In genomic region chr2:108031471-108031941, GRCh38 we compare ENCODE assay signal across 28 cellular contexts. TPM values are rescaled to one million over a fixed set of nuclear protein-coding genes. Genes with fewer than 3 reads are reported as not detected.
"Had no signal": no experiment of that assay in that cellular context is flagged by ENCODE, and none has a peak within 500 bp of the region (broad histone marks: within the 10 kb centered on the region; RNA-seq: fewer than 3 reads in every experiment).

No MANE protein-coding gene starts in this region.

- H3K36me3 ChIP-seq: esophagus muscularis mucosa, gastrocnemius medialis, WERI-Rb-1 had no signal

- H3K9me3 ChIP-seq: gastrocnemius medialis had no signal

- DNase-seq: activated B cell treated with CpG ODN at 0.5 μM for 24 hours; activated CD4-positive, alpha-beta T cell treated with anti-CD3 and anti-CD28 coated beads for 48 hours; activated CD4-positive, alpha-beta T cell treated with anti-CD3 and anti-CD28 coated beads, Interleukin-2, amount 50 U/mL, for 1 hour; activated CD4-positive, alpha-beta T cell treated with anti-CD3 and anti-CD28 coated beads, Interleukin-2, amount 50 U/mL, for 48 hours; activated CD8-positive, alpha-beta memory T cell treated with anti-CD3 and anti-CD28 coated beads for 24 hours; activated CD8-positive, alpha-beta T cell treated with anti-CD3 and anti-CD28 coated beads for 36 hours; activated effector memory CD4-positive, alpha-beta T cell treated with Interleukin-2 at 50 U/mL for 16 hours; activated gamma-delta T cell treated with Interleukin-2 at 50 U/mL for 16 hours; activated naive CD4-positive, alpha-beta T cell treated with anti-CD3 and anti-CD28 coated beads, Interleukin-2, amount 50 U/mL, for 16 hours; activated naive CD4-positive, alpha-beta T cell treated with Interleukin-2 at 50 U/mL for 16 hours; activated T-cell treated with anti-CD3 and anti-CD28 coated beads, Interleukin-2, amount 50 U/mL, for 4 hours; amniotic stem cell; body of pancreas; cortex of kidney; dermis blood vessel endothelial cell; effector CD4-positive, alpha-beta T cell; effector memory CD8-positive, alpha-beta T cell; erythroblast; foreskin keratinocyte; gastrocnemius medialis; T-helper 1 cell; T-helper 17 cell; T1000; WERI-Rb-1 had no signal

- H3K4me3 ChIP-seq: body of pancreas, esophagus muscularis mucosa, gastrocnemius medialis had no signal

- H3K27me3 ChIP-seq: body of pancreas, esophagus muscularis mucosa, foreskin keratinocyte, gastrocnemius medialis had no signal

- H3K4me1 ChIP-seq: body of pancreas, esophagus muscularis mucosa, foreskin keratinocyte, gastrocnemius medialis had no signal

- H3K27ac ChIP-seq: body of pancreas, esophagus muscularis mucosa, foreskin keratinocyte, gastrocnemius medialis, WERI-Rb-1 had no signal

- ATAC-seq: activated CD4-positive, CD25-positive, alpha-beta regulatory T cell treated with anti-CD3 and anti-CD28 coated beads, Interleukin-2, amount 50 U/mL, for 24 hours; activated CD8-positive, alpha-beta T cell treated with anti-CD3 and anti-CD28 coated beads for 36 hours; activated T-cell treated with anti-CD3 and anti-CD28 coated beads, Interleukin-2, amount 50 U/mL, for 4 hours; activated T-helper 17 cell treated with anti-CD3 and anti-CD28 coated beads, Interleukin-2, amount 50 U/mL, for 72 hours; body of pancreas; effector memory CD8-positive, alpha-beta T cell; foreskin keratinocyte; gastrocnemius medialis; T-helper 17 cell had no signal

RNA-seq across cellular contexts. Expression of gene SLC5A7, which starts 45.2 kb away (rescaled TPM):
- total RNA-seq: activated B cell treated with CpG ODN at 0.5 μM for 24 hours; activated CD8-positive, alpha-beta T cell treated with anti-CD3 and anti-CD28 coated beads for 36 hours; activated T-cell treated with anti-CD3 and anti-CD28 coated beads, Interleukin-2, amount 50 U/mL, for 4 hours; activated T-helper 17 cell treated with anti-CD3 and anti-CD28 coated beads, Interleukin-2, amount 50 U/mL, for 72 hours; chondrocyte; dermis blood vessel endothelial cell; foreskin keratinocyte; T-helper 17 cell had no signal
- polyA plus RNA-seq: foreskin keratinocyte had no signal
